1 cellular context compared by ENCODE assay signal in the genomic region with DNA sequence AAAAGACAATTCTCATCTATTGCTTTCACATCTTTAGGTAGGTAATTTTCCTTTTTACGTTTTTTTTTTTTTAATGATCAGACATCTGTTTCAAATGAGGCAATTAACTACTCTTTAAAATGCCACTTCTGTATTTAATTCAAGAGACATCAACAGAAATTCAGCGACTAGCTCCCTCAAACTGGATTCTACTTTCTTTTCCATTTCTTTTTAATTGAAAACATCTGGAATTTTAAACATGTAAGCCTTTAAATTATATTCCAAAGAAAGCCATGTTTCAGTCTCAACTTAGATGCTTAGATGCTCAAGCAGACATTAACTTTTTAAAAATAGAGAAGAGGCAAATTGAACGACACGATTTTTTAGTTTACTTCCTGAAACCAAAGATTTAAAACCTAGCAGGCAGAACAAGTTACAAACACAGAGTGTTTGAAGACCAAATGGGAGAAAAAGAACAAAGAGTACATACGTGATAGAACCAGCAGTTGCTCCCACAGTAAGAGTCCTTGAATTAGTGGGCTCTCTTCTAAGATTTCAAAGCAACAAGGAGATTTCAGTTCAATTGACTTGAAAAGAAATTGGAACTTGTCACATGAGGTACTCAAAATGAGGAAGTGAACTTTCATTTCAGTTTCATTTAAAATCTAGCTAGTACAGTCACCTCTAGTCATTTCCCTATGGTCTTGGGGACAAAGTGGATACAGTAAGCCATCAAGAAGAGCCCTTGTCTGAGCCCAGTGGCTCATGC.
TF ChIP-seq lines count a peak whose summit lies in the region.

Gene CTSS, minus strand, starts transcription at position 550 of the 748 bp plus-strand sequence. CDS start 1,015 bp downstream, outside the sequence.

TF ChIP-seq in SK-N-SH treated with all-trans-retinoic acid at 6 μM for 48 hours, 23 proteins besides CTCF, POLR2A, EP300 and RAD21 (continued from another document):
- TF ChIP-seq, protein P1, sequence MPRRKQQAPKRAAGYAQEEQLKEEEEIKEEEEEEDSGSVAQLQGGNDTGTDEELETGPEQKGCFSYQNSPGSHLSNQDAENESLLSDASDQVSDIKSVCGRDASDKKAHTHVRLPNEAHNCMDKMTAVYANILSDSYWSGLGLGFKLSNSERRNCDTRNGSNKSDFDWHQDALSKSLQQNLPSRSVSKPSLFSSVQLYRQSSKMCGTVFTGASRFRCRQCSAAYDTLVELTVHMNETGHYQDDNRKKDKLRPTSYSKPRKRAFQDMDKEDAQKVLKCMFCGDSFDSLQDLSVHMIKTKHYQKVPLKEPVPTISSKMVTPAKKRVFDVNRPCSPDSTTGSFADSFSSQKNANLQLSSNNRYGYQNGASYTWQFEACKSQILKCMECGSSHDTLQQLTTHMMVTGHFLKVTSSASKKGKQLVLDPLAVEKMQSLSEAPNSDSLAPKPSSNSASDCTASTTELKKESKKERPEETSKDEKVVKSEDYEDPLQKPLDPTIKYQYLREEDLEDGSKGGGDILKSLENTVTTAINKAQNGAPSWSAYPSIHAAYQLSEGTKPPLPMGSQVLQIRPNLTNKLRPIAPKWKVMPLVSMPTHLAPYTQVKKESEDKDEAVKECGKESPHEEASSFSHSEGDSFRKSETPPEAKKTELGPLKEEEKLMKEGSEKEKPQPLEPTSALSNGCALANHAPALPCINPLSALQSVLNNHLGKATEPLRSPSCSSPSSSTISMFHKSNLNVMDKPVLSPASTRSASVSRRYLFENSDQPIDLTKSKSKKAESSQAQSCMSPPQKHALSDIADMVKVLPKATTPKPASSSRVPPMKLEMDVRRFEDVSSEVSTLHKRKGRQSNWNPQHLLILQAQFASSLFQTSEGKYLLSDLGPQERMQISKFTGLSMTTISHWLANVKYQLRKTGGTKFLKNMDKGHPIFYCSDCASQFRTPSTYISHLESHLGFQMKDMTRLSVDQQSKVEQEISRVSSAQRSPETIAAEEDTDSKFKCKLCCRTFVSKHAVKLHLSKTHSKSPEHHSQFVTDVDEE (CRISPR knock-in tag; IDR thresholded peaks at IDR 0.05) = no peak
- TF ChIP-seq, protein P2, sequence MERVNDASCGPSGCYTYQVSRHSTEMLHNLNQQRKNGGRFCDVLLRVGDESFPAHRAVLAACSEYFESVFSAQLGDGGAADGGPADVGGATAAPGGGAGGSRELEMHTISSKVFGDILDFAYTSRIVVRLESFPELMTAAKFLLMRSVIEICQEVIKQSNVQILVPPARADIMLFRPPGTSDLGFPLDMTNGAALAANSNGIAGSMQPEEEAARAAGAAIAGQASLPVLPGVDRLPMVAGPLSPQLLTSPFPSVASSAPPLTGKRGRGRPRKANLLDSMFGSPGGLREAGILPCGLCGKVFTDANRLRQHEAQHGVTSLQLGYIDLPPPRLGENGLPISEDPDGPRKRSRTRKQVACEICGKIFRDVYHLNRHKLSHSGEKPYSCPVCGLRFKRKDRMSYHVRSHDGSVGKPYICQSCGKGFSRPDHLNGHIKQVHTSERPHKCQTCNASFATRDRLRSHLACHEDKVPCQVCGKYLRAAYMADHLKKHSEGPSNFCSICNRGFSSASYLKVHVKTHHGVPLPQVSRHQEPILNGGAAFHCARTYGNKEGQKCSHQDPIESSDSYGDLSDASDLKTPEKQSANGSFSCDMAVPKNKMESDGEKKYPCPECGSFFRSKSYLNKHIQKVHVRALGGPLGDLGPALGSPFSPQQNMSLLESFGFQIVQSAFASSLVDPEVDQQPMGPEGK (CRISPR knock-in tag; IDR thresholded peaks at IDR 0.05; ENCODE audit: borderline replicate concordance) = no peak
- no peak for TF ChIP-seq CSRNP3 (CRISPR knock-in tag; IDR thresholded peaks at IDR 0.05)
